8 cellular contexts compared by ENCODE assay signal in the genomic region with DNA sequence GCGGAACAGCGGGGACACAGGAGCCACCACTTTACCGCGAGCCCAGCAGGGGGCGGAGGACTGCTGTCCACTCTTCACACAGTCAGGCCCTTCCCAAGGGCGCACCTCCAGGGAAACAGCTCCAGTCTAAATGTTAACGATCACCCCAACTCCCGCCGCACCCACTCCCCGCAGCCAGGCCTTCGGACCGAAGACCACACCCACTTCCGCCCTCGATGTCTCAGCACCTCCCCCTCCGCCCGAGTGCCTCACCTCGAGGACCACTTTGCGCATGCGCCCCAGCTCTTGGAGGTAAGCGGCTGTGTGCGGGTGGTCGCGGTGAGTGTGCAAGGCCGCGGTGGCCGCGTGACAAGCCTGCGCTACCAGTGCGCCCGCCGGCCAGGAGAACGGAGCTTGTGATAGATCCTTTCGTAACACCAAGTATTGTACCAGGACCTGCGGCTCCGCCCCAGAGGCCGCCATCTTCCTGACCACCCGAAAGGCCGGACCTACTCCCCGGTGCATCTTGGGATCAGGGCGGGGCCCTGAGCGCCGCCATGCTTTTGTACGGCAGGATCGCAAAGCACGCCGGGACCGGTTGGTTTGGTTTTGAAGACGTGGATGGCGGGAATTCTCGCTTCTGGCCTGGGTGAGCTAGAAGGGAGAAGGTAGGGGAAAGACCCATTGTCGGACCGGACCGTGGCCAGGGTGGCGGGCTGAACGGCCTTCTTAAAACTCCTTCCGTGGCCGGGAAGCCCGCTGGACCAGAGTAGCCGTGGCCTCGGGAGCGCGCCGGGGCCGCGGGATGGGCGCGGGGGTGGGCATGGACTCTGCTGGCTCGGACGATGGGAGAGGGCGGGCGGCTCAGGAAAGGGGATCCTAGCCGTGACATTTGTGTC. TPM values are rescaled to one million over a fixed set of nuclear protein-coding genes. Genes with fewer than 3 reads are reported as not detected.
DNase-seq lines count a peak whose midpoint lies in the region; ATAC-seq and TF ChIP-seq lines count a peak whose summit lies in the region.

A gene with protein sequence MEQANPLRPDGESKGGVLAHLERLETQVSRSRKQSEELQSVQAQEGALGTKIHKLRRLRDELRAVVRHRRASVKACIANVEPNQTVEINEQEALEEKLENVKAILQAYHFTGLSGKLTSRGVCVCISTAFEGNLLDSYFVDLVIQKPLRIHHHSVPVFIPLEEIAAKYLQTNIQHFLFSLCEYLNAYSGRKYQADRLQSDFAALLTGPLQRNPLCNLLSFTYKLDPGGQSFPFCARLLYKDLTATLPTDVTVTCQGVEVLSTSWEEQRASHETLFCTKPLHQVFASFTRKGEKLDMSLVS (plus strand): TSS at position 552 of the 878 bp plus-strand sequence. CDS start 495 bp downstream, outside the sequence.
A gene with protein sequence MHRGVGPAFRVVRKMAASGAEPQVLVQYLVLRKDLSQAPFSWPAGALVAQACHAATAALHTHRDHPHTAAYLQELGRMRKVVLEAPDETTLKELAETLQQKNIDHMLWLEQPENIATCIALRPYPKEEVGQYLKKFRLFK (minus strand): TSS at position 518 of the 878 bp plus-strand sequence. CDS start 14 bp downstream, at position 504.

- peaks cover 56% of the 10 kb centered on the region for H3K79me2 ChIP-seq in OCI-LY3 (ENCODE audit: low read length)

- peak within 1 kb of the TSS; percentile 83 for H3K27ac ChIP-seq in OCI-LY3 (ENCODE audit: low read length)

- H3K4me3 ChIP-seq in OCI-LY3 (ENCODE audit: low read length) = peak within 1 kb of the TSS; percentile 91

- H3K4me2 ChIP-seq in OCI-LY3 (ENCODE audit: low read length) = peak within 1 kb of the TSS; percentile 85

- no peaks in the 10 kb centered on the region for H3K9me3 Mint-ChIP-seq in endothelial cell (ENCODE audit: unreplicated experiment)

- H3K27ac Mint-ChIP-seq in endothelial cell (ENCODE audit: unreplicated experiment) = peak within 1 kb of the TSS; percentile 98

- 0 out of 2 replicates have a peak, but pooled peaks cover 7% of the 10 kb centered on the region for H4K20me1 ChIP-seq in OCI-LY3 (ENCODE audit: insufficient read depth, low read length)

- H3K36me3 Mint-ChIP-seq in endothelial cell (ENCODE audit: low read depth, unreplicated experiment) = peaks cover 18% of the 10 kb centered on the region

- peak within 1 kb of the TSS; percentile 93 for H3K9ac ChIP-seq in OCI-LY3 (ENCODE audit: low read length)

- H3K4me1 Mint-ChIP-seq in endothelial cell (ENCODE audit: unreplicated experiment) = peaks cover 25% of the 10 kb centered on the region

- no peaks in the 10 kb centered on the region for H3K27me3 ChIP-seq in OCI-LY3 (ENCODE audit: low read depth, low read length)

- peaks cover 29% of the 10 kb centered on the region for H3K36me3 ChIP-seq in OCI-LY3 (replicated peaks; ENCODE audit: low read depth, low read length)

- peaks cover 27% of the 10 kb centered on the region for H3K4me1 ChIP-seq in OCI-LY3 (ENCODE audit: low read length)

- peak; percentile 94 for DNase-seq in DMS114 treated with DMSO at 0.1 percent for 48 hours (lab: John Stamatoyannopoulos, UW; ENCODE audit: unreplicated experiment)
- peak; percentile 84 for DNase-seq in HuH-7.5 (ENCODE audit: low spot score)
- peak; percentile 97 for DNase-seq in activated CD8-positive, alpha-beta memory T cell treated with anti-CD3 and anti-CD28 coated beads, Interleukin-2, amount 50 U/mL, for 48 hours
- DNase-seq in endothelial cell (ENCODE audit: low spot score) = peak; percentile 92
- DNase-seq in midbrain (lab: John Stamatoyannopoulos, UW) = peak; percentile 95
- DNase-seq in stimulated activated CD8-positive, alpha-beta memory T cell treated with anti-CD3 and anti-CD28 coated beads, Interleukin-2, amount 100 ng/mL, for 1 hour (ENCODE audit: low read depth in 2 of 2) = peak; percentile 86 to 90

- peaks cover 5% of the 10 kb centered on the region for H3K27me3 Mint-ChIP-seq in endothelial cell (ENCODE audit: unreplicated experiment)

- TF ChIP-seq CTCF in OCI-LY3 (IDR thresholded peaks at IDR 0.05; ENCODE audit: low read depth, low read length) (peak; percentile 33), endothelial cell (IDR thresholded peaks at IDR 0.05; ENCODE audit: unreplicated experiment) (peak; percentile 74)

- H2AFZ ChIP-seq in OCI-LY3 (ENCODE audit: low read depth, low read length) = peak within 1 kb of the TSS; percentile 92

- peak within 1 kb of the TSS; percentile 97 for H3K4me3 Mint-ChIP-seq in endothelial cell (ENCODE audit: unreplicated experiment)

- H3K9me3 ChIP-seq in OCI-LY3 (ENCODE audit: insufficient read depth, low read length) = no peaks in the 10 kb centered on the region

- ATAC-seq in GM21526 (IDR thresholded peaks at IDR 0.05; ENCODE audit: low FRiP score, unreplicated experiment) = peak; percentile 85

RNA-seq across cellular contexts. Expression of the first gene that starts in this region (rescaled TPM):
- 18.7 TPM for total RNA-seq in endothelial cell (ENCODE audit: unreplicated experiment)

RNA-seq across cellular contexts. Expression of the second gene that starts in this region (rescaled TPM):
- 36.0 TPM for total RNA-seq in endothelial cell (ENCODE audit: unreplicated experiment)

Comparison
In these comparisons a context has a peak if more than half of its experiments do, and no peak if none do; other contexts are left out.
1. Peak in every context shown above with its lines: DNase-seq, ATAC-seq, H3K4me3 ChIP-seq and H3K27ac ChIP-seq.